ENCODE assay signal across 15 cellular contexts in the genomic region with DNA sequence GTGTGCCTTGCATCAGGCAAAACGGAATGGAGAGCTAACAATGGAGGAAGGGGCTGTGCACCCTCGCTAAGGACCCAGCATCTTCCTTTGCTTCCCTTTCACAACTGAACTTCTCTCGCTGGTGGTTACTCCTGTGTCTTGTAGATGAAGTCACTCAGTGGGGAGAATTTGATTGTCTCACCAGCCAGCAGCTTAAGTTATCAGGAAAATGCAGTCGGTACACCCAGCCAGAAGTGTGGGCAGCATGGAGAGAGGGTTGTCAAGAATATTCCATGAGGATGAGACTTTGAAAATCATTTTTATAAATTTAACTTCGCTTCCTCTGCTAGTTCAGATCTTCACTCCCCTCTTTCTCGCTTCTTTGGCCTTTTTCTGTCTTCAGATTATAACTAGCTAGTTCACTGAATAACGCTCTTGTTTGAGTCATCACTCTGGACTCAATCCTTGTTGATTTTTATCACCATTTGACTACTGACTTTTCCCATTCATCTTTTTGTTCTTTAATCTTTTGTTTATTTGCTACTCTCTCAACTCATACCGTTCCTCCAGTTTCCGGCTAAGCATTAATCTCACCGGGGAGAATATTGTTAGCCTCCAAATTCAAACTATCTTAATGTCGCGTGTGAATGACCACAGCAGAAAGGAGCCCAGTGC.
DNase-seq lines count a peak whose midpoint lies in the region; ATAC-seq and TF ChIP-seq lines count a peak whose summit lies in the region.
"Had no signal": no experiment of that assay in that cellular context is flagged by ENCODE, and none has a peak within 500 bp of the region (broad histone marks: within the 10 kb centered on the region; RNA-seq: fewer than 3 reads in every experiment).

No MANE protein-coding gene starts in this region.

- H3F3A ChIP-seq in neural progenitor cell (ENCODE audit: low read depth), result no peaks in the 10 kb centered on the region

- no peak overlapping the region for H3K27ac ChIP-seq in neural progenitor cell
- H3K27ac ChIP-seq: BLaER1 had no signal

- H3K36me3 ChIP-seq in neural progenitor cell, result no peaks in the 10 kb centered on the region
- H3K36me3 ChIP-seq: BLaER1 had no signal

- no peaks in the 10 kb centered on the region for H3K27me3 ChIP-seq in neural progenitor cell
- H3K27me3 ChIP-seq: BLaER1 had no signal

- H3K9me3 Mint-ChIP-seq in neural progenitor cell, result peaks cover 2% of the 10 kb centered on the region
- no peaks in the 10 kb centered on the region for H3K9me3 Mint-ChIP-seq in stimulated activated naive CD8-positive, alpha-beta T cell treated with anti-CD3 and anti-CD28 coated beads, Interleukin-15, amount 100 ng/mL, for 72 hours
- H3K9me3 Mint-ChIP-seq: GM23338, H9 had no signal

- no peaks in the 10 kb centered on the region for H4K20me1 ChIP-seq in neural progenitor cell (ENCODE audit: low read depth)
- H4K20me1 ChIP-seq: BLaER1 had no signal

- no peaks in the 10 kb centered on the region for H3K9me3 ChIP-seq in neural progenitor cell (ENCODE audit: low read depth)
- H3K9me3 ChIP-seq: BLaER1, Caco-2 had no signal

- no peak overlapping the region for H3K4me3 Mint-ChIP-seq in neural progenitor cell
- no peak overlapping the region for H3K4me3 Mint-ChIP-seq in stimulated activated naive CD8-positive, alpha-beta T cell treated with anti-CD3 and anti-CD28 coated beads, Interleukin-15, amount 100 ng/mL, for 72 hours
- H3K4me3 Mint-ChIP-seq: CD8-positive, alpha-beta memory T cell; GM23338; H9 had no signal

- no peak for ATAC-seq in stimulated activated naive CD8-positive, alpha-beta T cell treated with anti-CD3 and anti-CD28 coated beads, Interleukin-15, amount 100 ng/mL, for 72 hours
- no peak for ATAC-seq in HG02798 (IDR thresholded peaks at IDR 0.05; ENCODE audit: poor library complexity, unreplicated experiment)
- ATAC-seq: GM12878, GM23338 had no signal

- peak overlapping the region; percentile 8 for H3K27ac Mint-ChIP-seq in neural progenitor cell
- H3K27ac Mint-ChIP-seq in stimulated activated naive CD8-positive, alpha-beta T cell treated with anti-CD3 and anti-CD28 coated beads, Interleukin-15, amount 100 ng/mL, for 72 hours, result no peak overlapping the region
- H3K27ac Mint-ChIP-seq: CD8-positive, alpha-beta memory T cell; GM23338; H9 had no signal

- no peaks in the 10 kb centered on the region for H3K36me3 Mint-ChIP-seq in neural progenitor cell

- H3K4me1 Mint-ChIP-seq in neural progenitor cell, result peaks cover 17% of the 10 kb centered on the region
- H3K4me1 Mint-ChIP-seq in stimulated activated naive CD8-positive, alpha-beta T cell treated with anti-CD3 and anti-CD28 coated beads, Interleukin-15, amount 100 ng/mL, for 72 hours, result no peaks in the 10 kb centered on the region

- no peaks in the 10 kb centered on the region for H3K4me1 ChIP-seq in neural progenitor cell
- H3K4me1 ChIP-seq: BLaER1, Caco-2 had no signal

- H3K27me3 Mint-ChIP-seq in neural progenitor cell (ENCODE audit: insufficient read depth, low read depth), result no peaks in the 10 kb centered on the region
- H3K27me3 Mint-ChIP-seq in stimulated activated naive CD8-positive, alpha-beta T cell treated with anti-CD3 and anti-CD28 coated beads, Interleukin-15, amount 100 ng/mL, for 72 hours, result no peaks in the 10 kb centered on the region
- H3K27me3 Mint-ChIP-seq: CD8-positive, alpha-beta memory T cell had no signal

- no peak for TF ChIP-seq CTCF in neural progenitor cell (IDR thresholded peaks at IDR 0.05)

- DNase-seq in DMS53 (lab: John Stamatoyannopoulos, UW), result peak; percentile 74
- peak; percentile 71 for DNase-seq in M059J (ENCODE audit: low read depth)
- peak; percentile 7 for DNase-seq in astrocyte of the hippocampus (ENCODE audit: low read depth, low spot score)
- no peak for DNase-seq in neural progenitor cell (ENCODE audit: low spot score)
- no peak for DNase-seq in stimulated activated naive CD8-positive, alpha-beta T cell treated with anti-CD3 and anti-CD28 coated beads, Interleukin-15, amount 100 ng/mL, for 72 hours
- DNase-seq in OCI-M1 (lab: John Stamatoyannopoulos, UW), result no peak
- DNase-seq: AML-193; Caco-2; CD8-positive, alpha-beta memory T cell; DMS79; H9 had no signal

- H3K79me2 ChIP-seq in neural progenitor cell (ENCODE audit: low read depth), result no peaks in the 10 kb centered on the region

- no peak overlapping the region for H2AFZ ChIP-seq in neural progenitor cell (replicated peaks)
- H2AFZ ChIP-seq: GM23338 had no signal

- no peak overlapping the region for H3K9ac ChIP-seq in neural progenitor cell
- H3K9ac ChIP-seq: BLaER1 had no signal

- no peak overlapping the region for H3K4me2 ChIP-seq in neural progenitor cell
- H3K4me2 ChIP-seq: BLaER1, GM23338 had no signal

- no peak overlapping the region for H3K4me3 ChIP-seq in neural progenitor cell
- H3K4me3 ChIP-seq: BLaER1, GM12878, GM23338 had no signal

Comparison
In these comparisons a context has a peak if more than half of its experiments do, and no peak if none do; other contexts are left out.
1. DNase-seq: peak in DMS53 (single experiment), M059J (single experiment) and astrocyte of the hippocampus (single experiment); none in neural progenitor cell (single experiment), stimulated activated naive CD8-positive, alpha-beta T cell treated with anti-CD3 and anti-CD28 coated beads, Interleukin-15, amount 100 ng/mL, for 72 hours (0 of 2) and OCI-M1 (single experiment).